In genomic region chr3:167772992-167773391, GRCh38 we compare ENCODE assay signal across 16 cellular contexts. TPM values are rescaled to one million over a fixed set of nuclear protein-coding genes. Genes with fewer than 3 reads are reported as not detected.
A peak's percentile ranks its signal among the peaks of the same experiment; 100 is the strongest.
DNase-seq lines count a peak whose midpoint lies in the region; ATAC-seq and TF ChIP-seq lines count a peak whose summit lies in the region.
"Had no signal": no experiment of that assay in that cellular context is flagged by ENCODE, and none has a peak within 500 bp of the region (broad histone marks: within the 10 kb centered on the region; RNA-seq: fewer than 3 reads in every experiment).

No MANE protein-coding gene starts in this region.

- ATAC-seq in GM18508 (IDR thresholded peaks at IDR 0.05; ENCODE audit: insufficient read depth, unreplicated experiment) (peak; percentile 31), GM19455 (IDR thresholded peaks at IDR 0.05; ENCODE audit: unreplicated experiment) (peak; percentile 37), HG02884 (IDR thresholded peaks at IDR 0.05; ENCODE audit: unreplicated experiment) (peak; percentile 35), HG03457 (IDR thresholded peaks at IDR 0.05; ENCODE audit: unreplicated experiment) (peak; percentile 38)
- ATAC-seq: heart left ventricle, left ventricle myocardium superior, right cardiac atrium had no signal

- no peak for TF ChIP-seq CTCF in vagina (IDR thresholded peaks at IDR 0.05)

- no peak overlapping the region for H3K27ac ChIP-seq in vagina
- H3K27ac ChIP-seq: heart left ventricle, SJSA1 had no signal

- no peaks in the 10 kb centered on the region for H3K9me3 ChIP-seq in vagina
- H3K9me3 ChIP-seq: SJSA1 had no signal

- H3K4me3 ChIP-seq in vagina = no peak overlapping the region
- H3K4me3 ChIP-seq: heart left ventricle, SJSA1 had no signal

- no peaks in the 10 kb centered on the region for H3K4me1 ChIP-seq in vagina
- H3K4me1 ChIP-seq: heart left ventricle, SJSA1 had no signal

- TF ChIP-seq POLR2A in vagina (IDR thresholded peaks at IDR 0.05) = no peak

- intact Hi-C loops in vagina (cut with DNase I) = no loop called here

- DNase-seq in central memory CD4-positive, alpha-beta T cell = no peak
- DNase-seq in vagina (ENCODE audit: extremely low spot score in 2 of 2) (no peak), DMS153 (lab: John Stamatoyannopoulos, UW) (no peak), NCI-H2196 (lab: John Stamatoyannopoulos, UW; ENCODE audit: unreplicated experiment) (no peak)
- DNase-seq: activated naive CD8-positive, alpha-beta T cell treated with anti-CD3 and anti-CD28 coated beads for 36 hours; DMS79; heart left ventricle; left ventricle myocardium superior; NCI-H1417 treated with DMSO at 0.1 percent for 48 hours; right cardiac atrium; stimulated activated naive CD4-positive, alpha-beta T cell treated with Interleukin-2 at 50 U/mL for 16 hours had no signal

- no peaks in the 10 kb centered on the region for H3K36me3 ChIP-seq in vagina
- H3K36me3 ChIP-seq: heart left ventricle, SJSA1 had no signal

- no peaks in the 10 kb centered on the region for H3K27me3 ChIP-seq in vagina
- H3K27me3 ChIP-seq: heart left ventricle, SJSA1 had no signal

RNA-seq across cellular contexts. Expression of gene SERPINI1, which starts 37.5 kb away (rescaled TPM):
- total RNA-seq in vagina = 13.8 TPM

RNA-seq across cellular contexts. Expression of gene PDCD10, which starts 38.3 kb away (rescaled TPM):
- 71.7 TPM for total RNA-seq in vagina
